Comparison of ENCODE assay signal across 1 cellular context in the genomic region with DNA sequence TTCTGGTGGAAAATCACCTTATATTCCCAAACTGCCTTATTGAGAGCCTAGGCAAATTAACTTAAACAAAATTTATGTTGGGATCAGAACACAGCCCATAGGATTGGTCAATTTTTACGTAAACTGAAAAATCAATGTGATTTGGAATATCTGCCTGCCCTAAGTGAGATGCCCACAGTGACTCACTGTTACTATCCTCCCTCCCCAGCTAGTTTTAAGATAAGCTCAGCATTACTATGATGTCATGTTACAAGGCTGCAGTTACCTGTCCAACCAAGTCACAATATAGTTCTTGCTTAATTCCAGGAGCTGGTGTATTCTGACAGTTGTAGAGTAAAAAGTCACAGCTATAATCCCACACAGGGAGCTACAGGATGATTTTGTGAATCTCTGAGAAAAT.
TF ChIP-seq lines count a peak whose summit lies in the region.

No MANE protein-coding gene starts in this region.

TF ChIP-seq in IMR-90, 13 proteins besides CTCF, POLR2A, EP300 and RAD21:
- no peak for TF ChIP-seq NFE2L2 (IDR thresholded peaks at IDR 0.05; ENCODE audit: low read depth, low read length)
- TF ChIP-seq MXI1 (IDR thresholded peaks at IDR 0.05; ENCODE audit: borderline replicate concordance, low read depth, low read length): no peak
- peak; percentile 32; the same call in 1 of the 2 replicates for TF ChIP-seq CEBPB (IDR thresholded peaks at IDR 0.05; ENCODE audit: low read depth, low read length)
- TF ChIP-seq MAZ (IDR thresholded peaks at IDR 0.05; ENCODE audit: borderline replicate concordance, low read depth, low read length): no peak
- TF ChIP-seq, protein P1, sequence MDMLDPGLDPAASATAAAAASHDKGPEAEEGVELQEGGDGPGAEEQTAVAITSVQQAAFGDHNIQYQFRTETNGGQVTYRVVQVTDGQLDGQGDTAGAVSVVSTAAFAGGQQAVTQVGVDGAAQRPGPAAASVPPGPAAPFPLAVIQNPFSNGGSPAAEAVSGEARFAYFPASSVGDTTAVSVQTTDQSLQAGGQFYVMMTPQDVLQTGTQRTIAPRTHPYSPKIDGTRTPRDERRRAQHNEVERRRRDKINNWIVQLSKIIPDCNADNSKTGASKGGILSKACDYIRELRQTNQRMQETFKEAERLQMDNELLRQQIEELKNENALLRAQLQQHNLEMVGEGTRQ (IDR thresholded peaks at IDR 0.05; ENCODE audit: low read depth, low read length): no peak
- no peak for TF ChIP-seq RFX5 (IDR thresholded peaks at IDR 0.05; ENCODE audit: low read depth, low read length)
- no peak for TF ChIP-seq FOS (IDR thresholded peaks at IDR 0.05; ENCODE audit: low read depth, low read length)
- no peak for TF ChIP-seq CHD1 (IDR thresholded peaks at IDR 0.05; ENCODE audit: low read depth, low read length)
